ENCODE assay signal across 23 cellular contexts in genomic region chr2:174863183-174863582, GRCh38.
"Had no signal": no experiment of that assay in that cellular context is flagged by ENCODE, and none has a peak within 500 bp of the region (broad histone marks: within the 10 kb centered on the region; RNA-seq: fewer than 3 reads in every experiment).

No MANE protein-coding gene starts in this region.

- H3K27ac ChIP-seq: RWPE1, SJCRH30, WERI-Rb-1 had no signal

- H3K9ac ChIP-seq: SK-N-SH had no signal

- H3K4me3 ChIP-seq: SJCRH30 had no signal

- H3K4me2 ChIP-seq: SK-N-SH had no signal

- H3K36me3 ChIP-seq: WERI-Rb-1 had no signal

- FAIRE-seq: bronchial epithelial cell had no signal

- H3K9me3 ChIP-seq: SJCRH30, SK-N-SH had no signal

- H3K27me3 ChIP-seq: SJCRH30 had no signal

- H3K4me1 ChIP-seq: SJCRH30 had no signal

- DNase-seq: activated CD4-positive, alpha-beta T cell treated with anti-CD3 and anti-CD28 coated beads for 4 hours; activated CD8-positive, alpha-beta memory T cell treated with anti-CD3 and anti-CD28 coated beads, Interleukin-2, amount 50 U/mL, for 48 hours; activated CD8-positive, alpha-beta T cell treated with anti-CD3 and anti-CD28 coated beads for 36 hours; activated naive CD4-positive, alpha-beta T cell treated with anti-CD3 and anti-CD28 coated beads, Interleukin-2, amount 50 U/mL, for 16 hours; activated T-cell treated with anti-CD3 and anti-CD28 coated beads, Interleukin-2, amount 50 U/mL, for 1 hour; aorta; central memory CD4-positive, alpha-beta T cell; cortex of kidney; Kasumi-1; NCI-H1105 treated with DMSO at 0.1 percent for 48 hours; NCI-H1436 treated with DMSO at 0.1 percent for 48 hours; NCI-H187; NCI-H2081; NCI-H446; NCI-H524; OCI-M1; Right ventricle myocardium superior; SJCRH30; SK-N-SH; T-helper 1 cell; WERI-Rb-1 had no signal
